19 cellular contexts compared by ENCODE assay signal in the genomic region with DNA sequence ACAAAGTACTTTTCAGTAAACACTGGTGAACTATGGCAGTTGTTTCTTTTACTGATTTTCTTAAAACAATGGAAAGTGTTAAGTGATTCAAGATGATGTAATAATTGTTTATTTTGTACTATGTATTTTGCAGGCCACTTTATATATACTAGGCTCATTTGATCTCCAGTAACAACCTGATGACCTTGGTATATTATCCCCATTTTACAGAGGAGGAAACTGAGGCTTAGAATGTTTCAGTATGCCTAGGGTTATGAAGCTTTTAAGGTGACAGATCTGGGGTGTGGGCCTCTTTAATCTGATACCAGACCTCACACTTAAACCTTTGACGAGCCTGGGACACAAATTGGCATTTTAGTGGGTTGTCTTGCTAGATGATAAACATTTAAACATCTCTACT.
DNase-seq lines count a peak whose midpoint lies in the region; ATAC-seq, FAIRE-seq and TF ChIP-seq lines count a peak whose summit lies in the region.
"Had no signal": no experiment of that assay in that cellular context is flagged by ENCODE, and none has a peak within 500 bp of the region (broad histone marks: within the 10 kb centered on the region; RNA-seq: fewer than 3 reads in every experiment).

No MANE protein-coding gene starts in this region.

- H3K79me2 ChIP-seq in HepG2 (ENCODE audit: insufficient read depth, low read length) = no peaks in the 10 kb centered on the region
- no peaks in the 10 kb centered on the region for H3K79me2 ChIP-seq in K562 (ENCODE audit: control insufficient read depth, insufficient read depth, low read length)

- in situ Hi-C loops in HepG2 (cut with HindIII; ENCODE audit: extremely low pct_ligation_motif_present, low pct_unique_long_range_greater_than_20kb) (no loop called here), K562 (cut with MboI) (no loop called here)

- BruUV-seq in HepG2 (replicated peaks; lab: Mats Ljungman, UMichigan) (no TSS peak), K562 (replicated peaks; lab: Mats Ljungman, UMichigan) (no TSS peak)

- H3K27me3 ChIP-seq in HepG2 (ENCODE audit: control insufficient read depth in 1 of 2, insufficient read depth in 2 of 2, low read length in 2 of 2) = no peaks in the 10 kb centered on the region
- H3K27me3 ChIP-seq in right lobe of liver = no peaks in the 10 kb centered on the region
- H3K27me3 ChIP-seq in K562 (ENCODE audit: control insufficient read depth in 2 of 2, insufficient read depth in 2 of 2, low read length in 2 of 2) = peaks cover 5 to 12% of the 10 kb centered on the region in 2 experiments; a peak in 3 of 5 replicates
- no peaks in the 10 kb centered on the region for H3K27me3 ChIP-seq in right atrium auricular region
- H3K27me3 ChIP-seq: BLaER1 treated with 17β-estradiol and CSF1 and Interleukin-3, amounts not matched to agents 10 nM and 100 nM had no signal

- H4K20me1 ChIP-seq in HepG2 (ENCODE audit: insufficient read depth, low read length) = no peaks in the 10 kb centered on the region
- H4K20me1 ChIP-seq in K562 (replicated peaks; ENCODE audit: control insufficient read depth, insufficient read depth, low read length) = no peaks in the 10 kb centered on the region
- H4K20me1 ChIP-seq: BLaER1 treated with 17β-estradiol and CSF1 and Interleukin-3, amounts not matched to agents 10 nM and 100 nM had no signal

- TF ChIP-seq CTCF in HepG2 (CRISPR knock-in tag; IDR thresholded peaks at IDR 0.05) (no peak), right lobe of liver (IDR thresholded peaks at IDR 0.05) (no peak), K562 (IDR thresholded peaks at IDR 0.05 in 2 of 3, conservative IDR thresholded peaks at IDR 0.05 in 1 of 3; ENCODE audit: insufficient read depth in 2 of 3, low read depth in 1 of 3, low read length in 3 of 3) (no peak), right atrium auricular region (IDR thresholded peaks at IDR 0.05) (no peak)

- no peak overlapping the region for H3K9ac ChIP-seq in HepG2 (ENCODE audit: insufficient read depth, low read depth, low read length)
- no peak overlapping the region for H3K9ac ChIP-seq in K562 (ENCODE audit: insufficient read depth in 1 of 2, low read depth in 2 of 2, low read length in 2 of 2)
- H3K9ac ChIP-seq: BLaER1 treated with 17β-estradiol and CSF1 and Interleukin-3, amounts not matched to agents 10 nM and 100 nM had no signal

- H3K4me3 ChIP-seq in HepG2 (replicated peaks in 1 of 3; ENCODE audit: insufficient read depth in 1 of 3, low read depth in 2 of 3, low read length in 3 of 3) (no peak overlapping the region), right lobe of liver (no peak overlapping the region), K562 (no peak overlapping the region), right atrium auricular region (no peak overlapping the region)
- H3K4me3 ChIP-seq: A549; BLaER1 treated with 17β-estradiol and CSF1 and Interleukin-3, amounts not matched to agents 10 nM and 100 nM had no signal

- 93% methylated on average over 1 of the region's 1 CpG for WGBS in HepG2 (ENCODE audit: low lambda C conversion rate)
- WGBS in right lobe of liver (ENCODE audit: insufficient coverage, low coverage, low lambda C conversion rate, missing lambda C conversion rate) = no CpG with 5 or more reads among the region's 1 CpG
- WGBS in K562 (ENCODE audit: insufficient coverage, low coverage, missing lambda C conversion rate) = 14% methylated on average over 1 of the region's 1 CpG

- H3K27ac ChIP-seq in HepG2 (ENCODE audit: extremely low read length, insufficient read depth, low read length) = no peak overlapping the region
- no peak overlapping the region for H3K27ac ChIP-seq in right lobe of liver
- H3K27ac ChIP-seq in K562 (ENCODE audit: extremely low read depth, low read depth, low read length) = no peak overlapping the region
- no peak overlapping the region for H3K27ac ChIP-seq in right atrium auricular region
- H3K27ac ChIP-seq: 22Rv1; A549; BLaER1 treated with 17β-estradiol and CSF1 and Interleukin-3, amounts not matched to agents 10 nM and 100 nM; C4-2B had no signal

- H3K36me3 ChIP-seq in HepG2 (replicated peaks in 1 of 2; ENCODE audit: control insufficient read depth in 1 of 2, insufficient read depth in 2 of 2, low read length in 2 of 2) (peaks cover 11 to 32% of the 10 kb centered on the region in 2 experiments), right lobe of liver (no peaks in the 10 kb centered on the region), K562 (ENCODE audit: control insufficient read depth, insufficient read depth, low read length) (no peaks in the 10 kb centered on the region), right atrium auricular region (peaks cover 18% of the 10 kb centered on the region)

- ATAC-seq in HepG2 = no peak
- no peak for ATAC-seq in right lobe of liver
- ATAC-seq in K562 = no peak
- ATAC-seq in activated CD4-positive, CD25-positive, alpha-beta regulatory T cell treated with anti-CD3 and anti-CD28 coated beads, Interleukin-2, amount 50 U/mL, for 24 hours = no peak
- ATAC-seq: A549; CD8-positive, alpha-beta T cell had no signal

- FAIRE-seq in HepG2 (lab: Jason Lieb, UNC) (no peak), K562 (lab: Jason Lieb, UNC) (no peak)
- FAIRE-seq: A549, D721Med, G401.6, GM12891 had no signal

- H3K4me2 ChIP-seq in HepG2 (ENCODE audit: low read depth, low read length) (no peak overlapping the region), K562 (ENCODE audit: insufficient read depth, low read length) (no peak overlapping the region)
- H3K4me2 ChIP-seq: A549; BLaER1 treated with 17β-estradiol and CSF1 and Interleukin-3, amounts not matched to agents 10 nM and 100 nM had no signal

- TF ChIP-seq RAD21 in HepG2 (CRISPR knock-in tag; IDR thresholded peaks at IDR 0.05) = no peak
- no peak for TF ChIP-seq RAD21 in K562 (CRISPR knock-in tag; conservative IDR thresholded peaks at IDR 0.05 in 1 of 2, IDR thresholded peaks at IDR 0.05 in 1 of 2)

- POLR2A ChIA-PET in HepG2 (lab: Yijun Ruan, JAX) = no interaction called here
- POLR2A ChIA-PET in K562 (lab: Yijun Ruan, JAX) = no interaction called here

- H3K9me3 ChIP-seq in HepG2 (ENCODE audit: low read length) = no peaks in the 10 kb centered on the region
- H3K9me3 ChIP-seq in right lobe of liver = no peaks in the 10 kb centered on the region
- H3K9me3 ChIP-seq in K562 (replicated peaks; ENCODE audit: control insufficient read depth, insufficient read depth, low read depth, low read length) = no peaks in the 10 kb centered on the region
- no peaks in the 10 kb centered on the region for H3K9me3 ChIP-seq in right atrium auricular region
- H3K9me3 ChIP-seq: A549; BLaER1 treated with 17β-estradiol and CSF1 and Interleukin-3, amounts not matched to agents 10 nM and 100 nM; Caco-2 had no signal

- CTCF ChIA-PET in HepG2 (lab: Yijun Ruan, JAX; ENCODE audit: low intra/inter-chr PET ratio, low total read pairs) (no interaction called here), K562 (lab: Yijun Ruan, JAX; ENCODE audit: low intra/inter-chr PET ratio) (no interaction called here)

- TF ChIP-seq EP300 in HepG2 (IDR thresholded peaks at IDR 0.05; ENCODE audit: low read depth in 2 of 2, low read length in 2 of 2) (no peak), HepG2 (CRISPR knock-in tag; IDR thresholded peaks at IDR 0.05; ENCODE audit: borderline replicate concordance) (no peak), K562 (IDR thresholded peaks at IDR 0.05; ENCODE audit: low read length) (no peak)

- intact Hi-C loops in HepG2 (cut with micrococcal nuclease; ENCODE audit: unreplicated experiment) (no loop called here), right lobe of liver (cut with DNase I) (no loop called here), K562 (cut with micrococcal nuclease) (no loop called here)

- no peak for TF ChIP-seq POLR2A in HepG2 (IDR thresholded peaks at IDR 0.05; ENCODE audit: insufficient read depth in 1 of 2, low read depth in 2 of 2, low read length in 2 of 2)
- TF ChIP-seq POLR2A in right lobe of liver (IDR thresholded peaks at IDR 0.05) = no peak
- TF ChIP-seq POLR2A in K562 (conservative IDR thresholded peaks at IDR 0.05) = no peak

- H2AFZ ChIP-seq in HepG2 (ENCODE audit: low read length) (no peak overlapping the region), K562 (ENCODE audit: low read depth, low read length) (no peak overlapping the region)

- DNase-seq in HepG2 (ENCODE audit: low spot score) (no peak), right lobe of liver (no peak), K562 (ENCODE audit: extremely low read depth in 1 of 4, low spot score in 3 of 4) (no peak), right atrium auricular region (ENCODE audit: low spot score) (no peak)
- DNase-seq: AML-193; Caco-2; Calu3; CD4-positive, alpha-beta T cell; CD8-positive, alpha-beta T cell; DMS79 treated with DMSO at 0.1 percent for 48 hours; GF-D8 had no signal

- no peaks in the 10 kb centered on the region for H3K9me1 ChIP-seq in K562 (ENCODE audit: control insufficient read depth, insufficient read depth, low read length)

- H3K4me1 ChIP-seq in HepG2 (ENCODE audit: insufficient read depth, low read length) = peaks cover 28% of the 10 kb centered on the region
- no peaks in the 10 kb centered on the region for H3K4me1 ChIP-seq in right lobe of liver
- no peaks in the 10 kb centered on the region for H3K4me1 ChIP-seq in K562 (replicated peaks in 1 of 2; ENCODE audit: control insufficient read depth in 2 of 2, insufficient read depth in 2 of 2, low read length in 2 of 2)
- H3K4me1 ChIP-seq in right atrium auricular region = peaks cover 0 to 5% of the 10 kb centered on the region in 2 donors
- H3K4me1 ChIP-seq: A549 had no signal

TF ChIP-seq in HepG2, 621 proteins besides CTCF, POLR2A, EP300 and RAD21:
- TF ChIP-seq ATF7 (IDR thresholded peaks at IDR 0.05) = 0 out of 2 replicates have a peak, but pooled peaks have one; percentile 15
- no peak for TF ChIP-seq ATF7 (CRISPR knock-in tag; IDR thresholded peaks at IDR 0.05)
- TF ChIP-seq ZNF629 (CRISPR knock-in tag; conservative IDR thresholded peaks at IDR 0.05) = peak; percentile 88
- TF ChIP-seq SNRNP70 (IDR thresholded peaks at IDR 0.05; ENCODE audit: low read depth, low read length) = no peak

Comparison
In these comparisons a context has a peak if more than half of its experiments do, and no peak if none do; other contexts are left out.
1. Of the 241 proteins assayed by ChIP-seq in both HepG2 and K562: peak only in HepG2: none; only in K562: ADNP and ESRRA; in both: none; in neither: 236; mixed calls (peak in some experiments, not most) for 3.